Comparison of ENCODE assay signal across 8 cellular contexts in genomic region chr3:189961525-189962161, GRCh38.
A peak's percentile ranks its signal among the peaks of the same experiment; 100 is the strongest.
DNase-seq lines count a peak whose midpoint lies in the region; ATAC-seq and TF ChIP-seq lines count a peak whose summit lies in the region.

No MANE protein-coding gene starts in this region.

- H3K4me1 ChIP-seq in Karpas-422 (ENCODE audit: low read length): no peaks in the 10 kb centered on the region
- peaks cover 0 to 8% (median 4%) of the 10 kb centered on the region in 4 donors for H3K4me1 ChIP-seq in stomach

- H2AFZ ChIP-seq in Karpas-422 (ENCODE audit: low read length): no peak overlapping the region

- WGBS in stomach, 5 donors: 1 to 3% (median 3%) methylated on average over 8 of the region's 8 CpGs

- H3K27ac ChIP-seq in Karpas-422 (ENCODE audit: low read length) (no peak overlapping the region), stomach (no peak overlapping the region)

- no peaks in the 10 kb centered on the region for H3K9me2 ChIP-seq in Karpas-422 (replicated peaks; ENCODE audit: insufficient read depth, low read length)

- H3K9me3 Mint-ChIP-seq in nephron: no peaks in the 10 kb centered on the region

- DNase-seq in DMS53 treated with DMSO at 0.1 percent for 48 hours (lab: John Stamatoyannopoulos, UW; ENCODE audit: unreplicated experiment): peak; percentile 68
- DNase-seq in Karpas-422: peak; percentile 89
- DNase-seq in OCI-M2 (lab: John Stamatoyannopoulos, UW; ENCODE audit: unreplicated experiment): peak; percentile 43
- peak; percentile 60 for DNase-seq in activated T-cell treated with anti-CD3 and anti-CD28 coated beads, Interleukin-2, amount 50 U/mL, for 1 hour
- DNase-seq in fibroblast of gingiva (ENCODE audit: low read depth): peak; percentile 66
- DNase-seq in stomach: peak; percentile 83

- TF ChIP-seq CTCF in nephron (IDR thresholded peaks at IDR 0.05; ENCODE audit: unreplicated experiment in 3 of 3) (peak; percentile 88 to 96 (median 90)), stomach (IDR thresholded peaks at IDR 0.05) (peak in 5 of 7 experiments; percentile 69 to 92 (median 85))

- H3K36me3 ChIP-seq in Karpas-422 (ENCODE audit: insufficient read depth, low read length) (no peaks in the 10 kb centered on the region), stomach (peaks cover 0 to 9% (median 2%) of the 10 kb centered on the region in 4 donors)

- no peak for TF ChIP-seq POLR2A in stomach (IDR thresholded peaks at IDR 0.05)

- peak; percentile 77 for ATAC-seq in GM21723 (IDR thresholded peaks at IDR 0.05; ENCODE audit: unreplicated experiment)

- H3K4me2 ChIP-seq in Karpas-422 (ENCODE audit: low read depth, low read length, poor library complexity, severe bottlenecking): no peak overlapping the region

- H3K9ac ChIP-seq in Karpas-422 (ENCODE audit: low read length): no peak overlapping the region

- no peaks in the 10 kb centered on the region for H3K9me3 ChIP-seq in Karpas-422 (ENCODE audit: low read length)
- H3K9me3 ChIP-seq in stomach: no peaks in the 10 kb centered on the region

- H3K4me3 ChIP-seq in Karpas-422 (ENCODE audit: low read length): no peak overlapping the region
- H3K4me3 ChIP-seq in stomach: no peak overlapping the region

- no peaks in the 10 kb centered on the region for H4K20me1 ChIP-seq in Karpas-422 (ENCODE audit: insufficient read depth, low read depth, low read length)

- H3K27ac Mint-ChIP-seq in nephron: peak overlapping the region; percentile 45 to 71 (median 58)

- H3K4me1 Mint-ChIP-seq in nephron: peaks cover 7% of the 10 kb centered on the region

- no peak overlapping the region for H3K4me3 Mint-ChIP-seq in nephron

- H3K27me3 ChIP-seq in Karpas-422 (ENCODE audit: low read length): no peaks in the 10 kb centered on the region
- no peaks in the 10 kb centered on the region for H3K27me3 ChIP-seq in stomach

- TF ChIP-seq EP300 in stomach (IDR thresholded peaks at IDR 0.05): no peak

- H3K79me2 ChIP-seq in Karpas-422 (ENCODE audit: low read length): no peaks in the 10 kb centered on the region

- intact Hi-C loops in stomach (cut with DNase I; ENCODE audit: low total_unique reads): no loop called here

- no peaks in the 10 kb centered on the region for H3K27me3 Mint-ChIP-seq in nephron (ENCODE audit: low read depth)

- H3K36me3 Mint-ChIP-seq in nephron (ENCODE audit: low read depth): peaks cover 68% of the 10 kb centered on the region
